8 cellular contexts compared by ENCODE assay signal in genomic region chr15:68205949-68206539, GRCh38. TPM values are rescaled to one million over a fixed set of nuclear protein-coding genes. Genes with fewer than 3 reads are reported as not detected.
DNase-seq lines count a peak whose midpoint lies in the region; ATAC-seq and TF ChIP-seq lines count a peak whose summit lies in the region.

No MANE protein-coding gene starts in this region.

- TF ChIP-seq POLR2A in NB4 (IDR thresholded peaks at IDR 0.05; ENCODE audit: extremely low read depth, insufficient read length) (no peak), esophagus muscularis mucosa (IDR thresholded peaks at IDR 0.05; ENCODE audit: low read depth) (no peak)

- H3K36me3 Mint-ChIP-seq in CD14-positive monocyte (peaks cover 3 to 30% of the 10 kb centered on the region in 2 donors), osteocyte (ENCODE audit: unreplicated experiment) (no peaks in the 10 kb centered on the region)
- peaks cover 0 to 4% (median 0%) of the 10 kb centered on the region in 5 donors for H3K36me3 Mint-ChIP-seq in naive thymus-derived CD4-positive, alpha-beta T cell

- DNase-seq in CD14-positive monocyte (ENCODE audit: low spot score) = peak; percentile 84
- DNase-seq in NB4 (ENCODE audit: low read depth) = peak; percentile 66
- DNase-seq in esophagus muscularis mucosa (ENCODE audit: extremely low spot score) = no peak
- no peak for DNase-seq in naive thymus-derived CD4-positive, alpha-beta T cell
- no peak for DNase-seq in OCI-M1 (lab: John Stamatoyannopoulos, UW)
- DNase-seq in osteocyte (ENCODE audit: extremely low spot score, unreplicated experiment) = no peak
- no peak for DNase-seq in activated gamma-delta T cell treated with Interleukin-2 at 50 U/mL for 16 hours

- no peaks in the 10 kb centered on the region for H3K27me3 ChIP-seq in esophagus muscularis mucosa
- no peaks in the 10 kb centered on the region for H3K27me3 ChIP-seq in naive thymus-derived CD4-positive, alpha-beta T cell (ENCODE audit: control insufficient read depth in 2 of 2, insufficient read depth in 2 of 2, low read length in 2 of 2)

- no peaks in the 10 kb centered on the region for H3K36me3 ChIP-seq in esophagus muscularis mucosa
- H3K36me3 ChIP-seq in naive thymus-derived CD4-positive, alpha-beta T cell (ENCODE audit: control insufficient read depth in 2 of 3, insufficient read depth in 3 of 3, low read length in 3 of 3) = no peaks in the 10 kb centered on the region

- H3K4me3 Mint-ChIP-seq in CD14-positive monocyte (peak overlapping the region; percentile 81 to 93), osteocyte (ENCODE audit: unreplicated experiment) (no peak overlapping the region)
- peak overlapping the region in 9 of 10 donors; percentile 25 to 75 (median 43) for H3K4me3 Mint-ChIP-seq in naive thymus-derived CD4-positive, alpha-beta T cell

- no peaks in the 10 kb centered on the region for H3K9me3 Mint-ChIP-seq in CD14-positive monocyte
- H3K9me3 Mint-ChIP-seq in naive thymus-derived CD4-positive, alpha-beta T cell = no peaks in the 10 kb centered on the region
- no peaks in the 10 kb centered on the region for H3K9me3 Mint-ChIP-seq in osteocyte (ENCODE audit: unreplicated experiment)

- POLR2A ChIA-PET in naive thymus-derived CD4-positive, alpha-beta T cell (lab: Charles Lee) = no interaction called here

- H3K4me3 ChIP-seq in NB4 (ENCODE audit: low read depth, low read length) (no peak overlapping the region), esophagus muscularis mucosa (peak overlapping the region; percentile 42 to 53 (median 49))
- no peak overlapping the region for H3K4me3 ChIP-seq in naive thymus-derived CD4-positive, alpha-beta T cell (ENCODE audit: low read length)

- peaks cover 28 to 80% (median 63%) of the 10 kb centered on the region in 4 donors for H3K4me1 ChIP-seq in esophagus muscularis mucosa
- peaks cover 0 to 21% of the 10 kb centered on the region in 2 donors for H3K4me1 ChIP-seq in naive thymus-derived CD4-positive, alpha-beta T cell (ENCODE audit: control insufficient read depth in 2 of 2, insufficient read depth in 2 of 2, low read length in 2 of 2)

- H3K27me3 Mint-ChIP-seq in CD14-positive monocyte (ENCODE audit: low read depth in 3 of 3) = peaks cover 0 to 2% (median 0%) of the 10 kb centered on the region in 3 donors
- no peaks in the 10 kb centered on the region for H3K27me3 Mint-ChIP-seq in naive thymus-derived CD4-positive, alpha-beta T cell
- no peaks in the 10 kb centered on the region for H3K27me3 Mint-ChIP-seq in osteocyte (ENCODE audit: unreplicated experiment)

- H3K27ac Mint-ChIP-seq in CD14-positive monocyte (peak overlapping the region; percentile 85 to 93 (median 92)), osteocyte (ENCODE audit: unreplicated experiment) (no peak overlapping the region)
- peak overlapping the region in 4 of 9 donors; percentile 17 to 82 (median 37) for H3K27ac Mint-ChIP-seq in naive thymus-derived CD4-positive, alpha-beta T cell

- peaks cover 90% of the 10 kb centered on the region for H3K4me1 Mint-ChIP-seq in CD14-positive monocyte
- H3K4me1 Mint-ChIP-seq in naive thymus-derived CD4-positive, alpha-beta T cell = peaks cover 12 to 57% (median 30%) of the 10 kb centered on the region in 7 donors
- H3K4me1 Mint-ChIP-seq in osteocyte (ENCODE audit: unreplicated experiment) = peaks cover 10% of the 10 kb centered on the region

- intact Hi-C loops in CD14-positive monocyte (cut with micrococcal nuclease) (no loop called here), esophagus muscularis mucosa (cut with DNase I) (no loop called here)
- intact Hi-C loops in naive thymus-derived CD4-positive, alpha-beta T cell (cut with micrococcal nuclease) = no loop called here

- TF ChIP-seq CTCF in CD14-positive monocyte (IDR thresholded peaks at IDR 0.05) = no peak
- no peak for TF ChIP-seq CTCF in NB4 (IDR thresholded peaks at IDR 0.05; ENCODE audit: low read depth, low read length)
- no peak for TF ChIP-seq CTCF in esophagus muscularis mucosa (IDR thresholded peaks at IDR 0.05)
- no peak for TF ChIP-seq CTCF in osteocyte (IDR thresholded peaks at IDR 0.05)

- no peaks in the 10 kb centered on the region for H3K9me3 ChIP-seq in esophagus muscularis mucosa
- no peaks in the 10 kb centered on the region for H3K9me3 ChIP-seq in naive thymus-derived CD4-positive, alpha-beta T cell (ENCODE audit: control insufficient read depth in 2 of 3, low read length in 3 of 3)

- H3K27ac ChIP-seq in esophagus muscularis mucosa (replicated peaks in 1 of 4) = peak overlapping the region; percentile 40 to 70 (median 56)
- no peak overlapping the region for H3K27ac ChIP-seq in naive thymus-derived CD4-positive, alpha-beta T cell (ENCODE audit: low read depth, low read length)

- ATAC-seq in naive thymus-derived CD4-positive, alpha-beta T cell = peak; percentile 30
- ATAC-seq in GM18517 (IDR thresholded peaks at IDR 0.05; ENCODE audit: unreplicated experiment) = no peak

- TF ChIP-seq EP300 in esophagus muscularis mucosa (IDR thresholded peaks at IDR 0.05) = no peak

- CTCF ChIA-PET in naive thymus-derived CD4-positive, alpha-beta T cell (lab: Charles Lee) = no interaction called here

- WGBS in esophagus muscularis mucosa = 69% methylated on average over 14 of the region's 14 CpGs

RNA-seq across cellular contexts. Expression of gene CALML4, which starts 0.9 kb away (rescaled TPM):
- 10 to 100 TPM; 38.8 to 44.5 TPM for polyA plus RNA-seq in CD14-positive monocyte
- total RNA-seq in esophagus muscularis mucosa (10 to 100 TPM; 14.2 to 45.8 (median 32.1) TPM), osteocyte (1.8 and 2.0 TPM in 2 replicates)
- total RNA-seq in naive thymus-derived CD4-positive, alpha-beta T cell = 10 to 100 TPM in 1 of 5 experiments, 1 to 10 TPM in 4; 2.5 to 14.6 (median 3.9) TPM
- polyA plus RNA-seq in naive thymus-derived CD4-positive, alpha-beta T cell = under 1 TPM; 0.13 to 0.29 TPM

RNA-seq across cellular contexts. Expression of gene CLN6, which starts 23.5 kb away (rescaled TPM):
- 1 to 10 TPM; 3.4 to 4.2 TPM for polyA plus RNA-seq in CD14-positive monocyte
- total RNA-seq in esophagus muscularis mucosa (10 to 100 TPM; 13.4 to 18.2 (median 16.1) TPM), osteocyte (18.7 and 20.5 TPM in 2 replicates)
- total RNA-seq in naive thymus-derived CD4-positive, alpha-beta T cell = 10 to 100 TPM; 15.0 to 66.6 (median 19.0) TPM
- polyA plus RNA-seq in naive thymus-derived CD4-positive, alpha-beta T cell = 1 to 10 TPM; 2.8 to 3.9 TPM

Comparison
In these comparisons a context has a peak if more than half of its experiments do, and no peak if none do; other contexts are left out.
1. DNase-seq: peak in CD14-positive monocyte (single experiment) and NB4 (single experiment); none in esophagus muscularis mucosa (single experiment), naive thymus-derived CD4-positive, alpha-beta T cell (0 of 9), OCI-M1 (single experiment), osteocyte (single experiment) and activated gamma-delta T cell treated with Interleukin-2 at 50 U/mL for 16 hours (single experiment).
2. H3K4me3 ChIP-seq: peak in esophagus muscularis mucosa (4 of 4); none in NB4 (single experiment) and naive thymus-derived CD4-positive, alpha-beta T cell (single experiment).